Comparison of ENCODE assay signal across 8 cellular contexts in genomic region chr9:136666364-136667216, GRCh38. TPM values are rescaled to one million over a fixed set of nuclear protein-coding genes. Genes with fewer than 3 reads are reported as not detected.
DNase-seq lines count a peak whose midpoint lies in the region; ATAC-seq and TF ChIP-seq lines count a peak whose summit lies in the region.

No MANE protein-coding gene starts in this region.

- intact Hi-C loops in activated naive CD4-positive, alpha-beta T cell treated with anti-CD3 and anti-CD28 coated beads for 36 hours (cut with micrococcal nuclease) = no loop called here
- intact Hi-C loops in ascending aorta (cut with DNase I) = no loop called here
- intact Hi-C loops in right lobe of liver (cut with DNase I) = no loop called here

- no peak for DNase-seq in activated naive CD4-positive, alpha-beta T cell treated with anti-CD3 and anti-CD28 coated beads for 36 hours
- DNase-seq in activated naive CD4-positive, alpha-beta T cell treated with Interleukin-2 at 50 U/mL for 16 hours = no peak
- no peak for DNase-seq in ascending aorta (ENCODE audit: low spot score in 2 of 2)
- DNase-seq in right lobe of liver = peak in 1 of 3 donors; percentile 37
- DNase-seq in type B pancreatic cell (ENCODE audit: extremely low spot score, unreplicated experiment) = no peak
- no peak for DNase-seq in stimulated activated CD4-positive, alpha-beta T cell treated with anti-CD3 and anti-CD28 coated beads, Interleukin-1b, Interleukin-23, amount 100 ng/mL, for 48 hours
- DNase-seq in pons (ENCODE audit: low spot score) = no peak

- H3K4me1 ChIP-seq in ascending aorta (peaks cover 3 to 5% of the 10 kb centered on the region in 2 donors), right lobe of liver (peaks cover 0 to 7% (median 0%) of the 10 kb centered on the region in 4 donors)

- H3K36me3 Mint-ChIP-seq in activated naive CD4-positive, alpha-beta T cell treated with anti-CD3 and anti-CD28 coated beads for 36 hours (ENCODE audit: low read depth) = no peaks in the 10 kb centered on the region
- H3K36me3 Mint-ChIP-seq in type B pancreatic cell = no peaks in the 10 kb centered on the region

- H3K27me3 Mint-ChIP-seq in activated naive CD4-positive, alpha-beta T cell treated with anti-CD3 and anti-CD28 coated beads for 36 hours (ENCODE audit: low read depth) = peaks cover 9% of the 10 kb centered on the region
- H3K27me3 Mint-ChIP-seq in type B pancreatic cell = no peaks in the 10 kb centered on the region

- peaks cover 5% of the 10 kb centered on the region for H3K4me1 Mint-ChIP-seq in activated naive CD4-positive, alpha-beta T cell treated with anti-CD3 and anti-CD28 coated beads for 36 hours (ENCODE audit: low read depth)
- H3K4me1 Mint-ChIP-seq in type B pancreatic cell (ENCODE audit: unreplicated experiment) = no peaks in the 10 kb centered on the region

- ATAC-seq in right lobe of liver (no peak), HG02840 (IDR thresholded peaks at IDR 0.05; ENCODE audit: low FRiP score, unreplicated experiment) (no peak)

- H3K36me3 ChIP-seq in ascending aorta (no peaks in the 10 kb centered on the region), right lobe of liver (no peaks in the 10 kb centered on the region)

- peak overlapping the region; percentile 45 to 53 for H3K4me3 ChIP-seq in ascending aorta
- peak overlapping the region; percentile 31 to 58 (median 33) for H3K4me3 ChIP-seq in right lobe of liver

- H3K9me3 ChIP-seq in ascending aorta (no peaks in the 10 kb centered on the region), right lobe of liver (no peaks in the 10 kb centered on the region)

- H3K27me3 ChIP-seq in ascending aorta (peaks cover 10% of the 10 kb centered on the region), right lobe of liver (no peaks in the 10 kb centered on the region)

- TF ChIP-seq CTCF in ascending aorta (IDR thresholded peaks at IDR 0.05) (no peak), right lobe of liver (IDR thresholded peaks at IDR 0.05) (no peak), type B pancreatic cell (conservative IDR thresholded peaks at IDR 0.05) (no peak)

- H3K27ac ChIP-seq in ascending aorta = no peak overlapping the region
- peak overlapping the region in 2 of 3 donors; percentile 18 to 37 for H3K27ac ChIP-seq in right lobe of liver

- no peaks in the 10 kb centered on the region for H3K9me3 Mint-ChIP-seq in activated naive CD4-positive, alpha-beta T cell treated with anti-CD3 and anti-CD28 coated beads for 36 hours
- no peaks in the 10 kb centered on the region for H3K9me3 Mint-ChIP-seq in type B pancreatic cell

- WGBS in right lobe of liver (ENCODE audit: insufficient coverage, low coverage, low lambda C conversion rate, missing lambda C conversion rate) = 29% methylated on average over 7 of the region's 36 CpGs

- TF ChIP-seq POLR2A in right lobe of liver (IDR thresholded peaks at IDR 0.05) = no peak

- H3K27ac Mint-ChIP-seq in activated naive CD4-positive, alpha-beta T cell treated with anti-CD3 and anti-CD28 coated beads for 36 hours = no peak overlapping the region
- H3K27ac Mint-ChIP-seq in type B pancreatic cell = no peak overlapping the region

- peak overlapping the region; percentile 50 for H3K4me3 Mint-ChIP-seq in activated naive CD4-positive, alpha-beta T cell treated with anti-CD3 and anti-CD28 coated beads for 36 hours
- H3K4me3 Mint-ChIP-seq in type B pancreatic cell = peak overlapping the region; percentile 74

- CTCF ChIA-PET in activated naive CD4-positive, alpha-beta T cell treated with anti-CD3 and anti-CD28 coated beads for 36 hours (lab: Charles Lee) = interaction anchor here (0.7 kb wide), 1 partner anchor 70 kb away, joined by 3 read pairs; no protein-coding TSS in a partner anchor

RNA-seq across cellular contexts. Expression of gene EGFL7, which starts 3.9 kb away (rescaled TPM):
- under 1 TPM; 0.25 to 0.52 TPM for total RNA-seq in activated naive CD4-positive, alpha-beta T cell treated with anti-CD3 and anti-CD28 coated beads for 36 hours
- 443 TPM for total RNA-seq in ascending aorta
- 10 to 100 TPM; 26.7 to 54.2 (median 45.8) TPM for total RNA-seq in right lobe of liver
- 20.7 and 25.5 TPM in 2 replicates for total RNA-seq in type B pancreatic cell (ENCODE audit: low replicate concordance)

RNA-seq across cellular contexts. Expression of gene AGPAT2, which starts 20.7 kb away (rescaled TPM):
- total RNA-seq in activated naive CD4-positive, alpha-beta T cell treated with anti-CD3 and anti-CD28 coated beads for 36 hours = 1 to 10 TPM; 8.7 to 9.4 TPM
- total RNA-seq in ascending aorta (129 TPM), right lobe of liver (100 to 1,000 TPM; 117 to 379 (median 184) TPM), type B pancreatic cell (ENCODE audit: low replicate concordance) (47.8 and 75.3 TPM in 2 replicates)

RNA-seq across cellular contexts. Expression of gene DIPK1B, which starts 45.8 kb away (rescaled TPM):
- total RNA-seq in activated naive CD4-positive, alpha-beta T cell treated with anti-CD3 and anti-CD28 coated beads for 36 hours = under 1 TPM in 1 of 2 experiments, not detected in 1; 0.10 TPM
- total RNA-seq in ascending aorta = 86.2 TPM
- 1 to 10 TPM; 1.4 to 7.7 (median 5.1) TPM for total RNA-seq in right lobe of liver
- total RNA-seq in type B pancreatic cell (ENCODE audit: low replicate concordance) = 40.8 and 48.7 TPM in 2 replicates

Comparison
In these comparisons a context has a peak if more than half of its experiments do, and no peak if none do; other contexts are left out.
1. H3K27ac ChIP-seq: peak in right lobe of liver (2 of 3); none in ascending aorta (0 of 2).
2. RNA of gene EGFL7, which starts 3.9 kb away (total RNA-seq): 443 TPM in ascending aorta (single experiment), 26.7 to 54.2 TPM in right lobe of liver and 20.7 to 25.5 TPM in type B pancreatic cell; 0.25 to 0.52 TPM in activated naive CD4-positive, alpha-beta T cell treated with anti-CD3 and anti-CD28 coated beads for 36 hours; every median in the first group is over 10 times any median in the second.